33 cellular contexts compared by ENCODE assay signal in genomic region chr2:192628017-192628416, GRCh38.
"Had no signal": no experiment of that assay in that cellular context is flagged by ENCODE, and none has a peak within 500 bp of the region (broad histone marks: within the 10 kb centered on the region; RNA-seq: fewer than 3 reads in every experiment).

No MANE protein-coding gene starts in this region.

- FAIRE-seq: astrocyte, bronchial epithelial cell had no signal

- ATAC-seq: activated naive CD4-positive, alpha-beta T cell treated with anti-CD3 and anti-CD28 coated beads, Interleukin-2, amount 50 U/mL, for 72 hours; activated naive CD8-positive, alpha-beta T cell treated with anti-CD3 and anti-CD28 coated beads, Interleukin-2, amount 50 U/mL, for 24 hours; activated T-cell treated with anti-CD3 and anti-CD28 coated beads, Interleukin-2, amount 50 U/mL, for 4 hours; activated T-cell treated with anti-CD3 and anti-CD28 coated beads, Interleukin-2, amount 50 U/mL, for 72 hours; activated T-helper 17 cell treated with anti-CD3 and anti-CD28 coated beads, Interleukin-2, amount 50 U/mL, for 72 hours; body of pancreas had no signal

- H3K9me3 ChIP-seq: adrenal gland, ascending aorta, body of pancreas, breast epithelium had no signal

- H3K4me3 ChIP-seq: adrenal gland, ascending aorta, body of pancreas, breast epithelium, cardiac muscle cell had no signal

- DNase-seq: activated effector memory CD4-positive, alpha-beta T cell treated with anti-CD3 and anti-CD28 coated beads, Interleukin-2, amount 50 U/mL, for 16 hours; activated effector memory CD4-positive, alpha-beta T cell treated with Interleukin-2 at 50 U/mL for 16 hours; activated gamma-delta T cell; activated gamma-delta T cell treated with Interleukin-2 at 50 U/mL for 16 hours; activated naive CD4-positive, alpha-beta T cell; activated naive CD4-positive, alpha-beta T cell treated with anti-CD3 and anti-CD28 coated beads for 36 hours; activated naive CD4-positive, alpha-beta T cell treated with anti-CD3 and anti-CD28 coated beads, Interleukin-2, amount 10 ng/mL, durations not matched to agents 7 days and 5 days; activated naive CD4-positive, alpha-beta T cell treated with anti-CD3 and anti-CD28 coated beads, Interleukin-2, amount 50 U/mL, for 16 hours; activated naive CD4-positive, alpha-beta T cell treated with Interleukin-2 at 50 U/mL for 16 hours; activated naive CD8-positive, alpha-beta T cell treated with anti-CD3 and anti-CD28 coated beads for 36 hours; activated naive CD8-positive, alpha-beta T cell treated with anti-CD3 and anti-CD28 coated beads, Interleukin-2, amount 10 ng/mL, durations not matched to agents 7 days and 5 days; activated naive CD8-positive, alpha-beta T cell treated with anti-CD3 and anti-CD28 coated beads, Interleukin-2, amount 50 U/mL, for 24 hours; activated T-cell treated with anti-CD3 and anti-CD28 coated beads, Interleukin-2, amount 50 U/mL, for 24 hours; activated T-cell treated with anti-CD3 and anti-CD28 coated beads, Interleukin-2, amount 50 U/mL, for 4 hours; activated T-cell treated with anti-CD3 and anti-CD28 coated beads, Interleukin-2, amount 50 U/mL, for 48 hours; activated T-cell treated with anti-CD3 and anti-CD28 coated beads, Interleukin-2, amount 50 U/mL, for 72 hours; adrenal gland; amniotic stem cell; amygdala; anterior cingulate cortex; aorta; body of pancreas; brain microvascular endothelial cell; caudate nucleus; central memory CD4-positive, alpha-beta T cell; cerebellar nuclear complex had no signal

- H3K27ac ChIP-seq: adrenal gland, ascending aorta, body of pancreas, brain microvascular endothelial cell, breast epithelium, cardiac muscle cell had no signal

- H3K27me3 ChIP-seq: adrenal gland, ascending aorta, body of pancreas, brain microvascular endothelial cell, breast epithelium, cardiac muscle cell had no signal

- H3K4me1 ChIP-seq: adrenal gland, ascending aorta, body of pancreas, breast epithelium had no signal

- H3K36me3 ChIP-seq: adrenal gland, ascending aorta, brain microvascular endothelial cell, breast epithelium, cardiac muscle cell had no signal
